In genomic region chr20:50788045-50788867, GRCh38 we compare ENCODE assay signal across 8 cellular contexts. TPM values are rescaled to one million over a fixed set of nuclear protein-coding genes. Genes with fewer than 3 reads are reported as not detected.
A peak's percentile ranks its signal among the peaks of the same experiment; 100 is the strongest.
DNase-seq lines count a peak whose midpoint lies in the region; ATAC-seq and TF ChIP-seq lines count a peak whose summit lies in the region.

No MANE protein-coding gene starts in this region.

- WGBS in prostate gland, result 32% methylated on average over 17 of the region's 17 CpGs

- ATAC-seq in HG02588 (IDR thresholded peaks at IDR 0.05; ENCODE audit: unreplicated experiment) (no peak), GM19351 (IDR thresholded peaks at IDR 0.05; ENCODE audit: unreplicated experiment) (no peak), HG03521 (IDR thresholded peaks at IDR 0.05; ENCODE audit: unreplicated experiment) (no peak)

- intact Hi-C loops in prostate gland (cut with DNase I), result no loop called here

- no peak for TF ChIP-seq POLR2A in prostate gland (IDR thresholded peaks at IDR 0.05)

- DNase-seq in ELF-1 (ENCODE audit: low read depth, low spot score) (peak; percentile 35), NCI-H2227 treated with DMSO at 0.1 percent for 48 hours (lab: John Stamatoyannopoulos, UW) (peak; percentile 73), dermis blood vessel endothelial cell (peak; percentile 25), prostate gland (ENCODE audit: low spot score) (peak; percentile 28), NCI-H748 (lab: John Stamatoyannopoulos, UW; ENCODE audit: unreplicated experiment) (no peak)

- peaks cover 6% of the 10 kb centered on the region for H3K4me1 ChIP-seq in prostate gland (replicated peaks)

- no peaks in the 10 kb centered on the region for H3K27me3 ChIP-seq in prostate gland (replicated peaks; ENCODE audit: insufficient read depth)

- H3K9me3 ChIP-seq in prostate gland, result no peaks in the 10 kb centered on the region

- peak in 2 of 4 experiments; percentile 56 to 66 for TF ChIP-seq CTCF in prostate gland (IDR thresholded peaks at IDR 0.05)

- no peaks in the 10 kb centered on the region for H3K36me3 ChIP-seq in prostate gland

- H3K4me3 ChIP-seq in prostate gland, result no peak overlapping the region

- peak overlapping the region; percentile 9 to 27 for H3K27ac ChIP-seq in prostate gland

RNA-seq across cellular contexts. Expression of gene BCAS4, which starts 6.6 kb away (rescaled TPM):
- total RNA-seq in dermis blood vessel endothelial cell, result 0.34 and 0.51 TPM in 2 replicates
- 10 to 100 TPM in 1 of 2 donors, 1 to 10 TPM in 1; 2.9 to 11.4 TPM for total RNA-seq in prostate gland

RNA-seq across cellular contexts. Expression of gene PARD6B, which starts 56.9 kb away (rescaled TPM):
- total RNA-seq in dermis blood vessel endothelial cell (0.28 and 0.85 TPM in 2 replicates), prostate gland (10 to 100 TPM in 1 of 2 donors, 1 to 10 TPM in 1; 8.3 to 14.4 TPM)
